In genomic region chr22:19062909-19063308, GRCh38 we compare ENCODE assay signal across 1 cellular context.
A peak's percentile ranks its signal among the peaks of the same experiment; 100 is the strongest.
TF ChIP-seq lines count a peak whose summit lies in the region.

No MANE protein-coding gene starts in this region.

TF ChIP-seq in K562, 482 proteins besides CTCF, POLR2A, EP300 and RAD21 (continued from another document):
- TF ChIP-seq ZBTB34 (CRISPR knock-in tag; IDR thresholded peaks at IDR 0.05): no peak
- TF ChIP-seq ZEB2 (IDR thresholded peaks at IDR 0.05): no peak
- 0 out of 2 replicates have a peak, but pooled peaks have one; percentile 49 for TF ChIP-seq LCOR (CRISPR knock-in tag; IDR thresholded peaks at IDR 0.05)
- TF ChIP-seq TOE1 (IDR thresholded peaks at IDR 0.05; ENCODE audit: borderline replicate concordance): no peak
- 0 out of 2 replicates have a peak, but pooled peaks have one; percentile 38 for TF ChIP-seq TOE1 (CRISPR knock-in tag; IDR thresholded peaks at IDR 0.05; ENCODE audit: borderline replicate concordance, low read depth)
- TF ChIP-seq POLR2H (tag; IDR thresholded peaks at IDR 0.05; ENCODE audit: low read depth): no peak
- no peak for TF ChIP-seq RREB1 (CRISPR knock-in tag; IDR thresholded peaks at IDR 0.05)
- no peak for TF ChIP-seq SMARCA5 (IDR thresholded peaks at IDR 0.05)
- no peak for TF ChIP-seq ELF1 (tag; IDR thresholded peaks at IDR 0.05)
- TF ChIP-seq XRCC3 (IDR thresholded peaks at IDR 0.05): no peak
- TF ChIP-seq ZBTB1 (CRISPR knock-in tag; IDR thresholded peaks at IDR 0.05; ENCODE audit: borderline replicate concordance, low read depth): peak; percentile 35; the same call in 1 of the 2 replicates
- TF ChIP-seq IRF2 (CRISPR knock-in tag; IDR thresholded peaks at IDR 0.05): peak; percentile 84
- TF ChIP-seq CEBPG (CRISPR knock-in tag; IDR thresholded peaks at IDR 0.05): peak; percentile 17; the same call in 1 of the 2 replicates
- no peak for TF ChIP-seq CEBPG (tag; conservative IDR thresholded peaks at IDR 0.05 in 1 of 2, IDR thresholded peaks at IDR 0.05 in 1 of 2)
- no peak for TF ChIP-seq ZNF764 (CRISPR knock-in tag; IDR thresholded peaks at IDR 0.05; ENCODE audit: low read depth)
- 0 out of 2 replicates have a peak, but pooled peaks have one; percentile 26 for TF ChIP-seq USF1 (CRISPR knock-in tag; IDR thresholded peaks at IDR 0.05)
- no peak for TF ChIP-seq CBX2 (IDR thresholded peaks at IDR 0.05; ENCODE audit: insufficient read depth, low read length, poor library complexity, severe bottlenecking)
